In the genomic region with DNA sequence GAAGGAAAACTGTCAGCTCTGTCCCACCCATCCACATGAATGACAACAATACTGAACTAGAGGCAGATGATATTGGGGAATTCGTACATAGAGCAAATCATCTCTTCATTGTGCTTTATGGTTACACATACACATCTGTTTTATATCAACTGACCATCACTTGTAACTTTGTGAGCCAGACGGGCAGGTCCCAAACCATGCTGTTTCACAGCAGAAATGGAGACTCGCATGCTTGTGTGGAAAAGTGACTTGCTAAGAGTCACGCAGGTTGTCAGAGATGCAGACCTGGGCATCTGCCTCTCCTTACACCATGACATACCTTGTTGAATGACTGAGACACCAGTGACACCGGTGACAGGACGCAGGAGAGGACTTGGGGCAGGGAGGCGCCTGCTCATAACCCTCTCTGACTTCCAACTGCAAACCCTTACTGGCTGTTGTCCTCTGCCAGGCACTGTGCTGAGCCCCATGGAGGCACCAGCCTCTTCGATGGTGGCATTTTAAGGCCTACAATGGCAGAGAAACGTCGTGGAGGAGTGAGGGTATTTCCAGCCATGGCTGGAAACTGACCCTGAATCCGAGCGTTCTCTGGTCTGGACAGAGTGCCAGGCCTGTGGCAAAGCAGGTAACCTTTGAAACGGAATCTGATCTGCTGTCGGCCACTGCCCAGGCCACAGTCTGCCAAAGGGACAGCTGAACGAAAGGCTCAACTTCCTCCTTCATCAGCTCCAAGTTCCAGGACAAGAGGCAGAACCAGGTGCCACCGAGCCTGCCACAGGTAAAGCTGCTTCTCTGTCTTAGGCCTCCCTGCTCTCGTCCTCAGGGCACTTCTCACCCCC, we compare ENCODE assay signal across 25 cellular contexts. TPM values are rescaled to one million over a fixed set of nuclear protein-coding genes. Genes with fewer than 3 reads are reported as not detected.
A peak's percentile ranks its signal among the peaks of the same experiment; 100 is the strongest.
DNase-seq lines count a peak whose midpoint lies in the region; ATAC-seq, FAIRE-seq and TF ChIP-seq lines count a peak whose summit lies in the region.
"Had no signal": no experiment of that assay in that cellular context is flagged by ENCODE, and none has a peak within 500 bp of the region (broad histone marks: within the 10 kb centered on the region; RNA-seq: fewer than 3 reads in every experiment).

No MANE protein-coding gene starts in this region.

- no peaks in the 10 kb centered on the region for H3K36me3 ChIP-seq in keratinocyte (ENCODE audit: control insufficient read depth in 2 of 2, extremely low read depth in 1 of 2, insufficient read depth in 2 of 2, low read length in 2 of 2)
- no peaks in the 10 kb centered on the region for H3K36me3 ChIP-seq in psoas muscle (ENCODE audit: insufficient read depth in 1 of 2, low read depth in 1 of 2)
- H3K36me3 ChIP-seq: heart left ventricle, uterus, WERI-Rb-1 had no signal

- peak overlapping the region; percentile 17 for H3K4me2 ChIP-seq in keratinocyte (ENCODE audit: control insufficient read depth, extremely low read depth, insufficient read depth, low read depth, low read length)
- H3K4me2 ChIP-seq: GM23338 had no signal

- H3K9me1 ChIP-seq in keratinocyte (ENCODE audit: control insufficient read depth, extremely low read depth, insufficient read depth, low read length): no peaks in the 10 kb centered on the region

- FAIRE-seq in keratinocyte (lab: Jason Lieb, UNC): no peak
- FAIRE-seq: GM18507 had no signal

- intact Hi-C loops in psoas muscle (cut with DNase I): loop anchor here in 1 of 2 donors (1.0 kb wide), 1 partner anchor 14 kb away; no protein-coding TSS in a partner anchor

- H2AFZ ChIP-seq in keratinocyte (ENCODE audit: control insufficient read depth, low read length): no peak overlapping the region
- H2AFZ ChIP-seq: GM23338 had no signal

- H3K4me3 ChIP-seq in keratinocyte (ENCODE audit: control insufficient read depth in 2 of 3, extremely low read depth in 1 of 3, insufficient read depth in 2 of 3, low read depth in 1 of 3, low read length in 3 of 3) (no peak overlapping the region), psoas muscle (no peak overlapping the region)
- H3K4me3 ChIP-seq: GM23338, heart left ventricle, uterus had no signal

- H3K27me3 ChIP-seq in keratinocyte (ENCODE audit: control insufficient read depth, extremely low read depth, insufficient read depth, low read length) (no peaks in the 10 kb centered on the region), psoas muscle (ENCODE audit: insufficient read depth in 3 of 3, low read length in 2 of 3) (no peaks in the 10 kb centered on the region)
- H3K27me3 ChIP-seq: heart left ventricle, uterus had no signal

- ATAC-seq in psoas muscle (peak; percentile 67 to 80 (median 71)), GM19395 (IDR thresholded peaks at IDR 0.05; ENCODE audit: unreplicated experiment) (no peak)
- ATAC-seq: GM23338, heart left ventricle, natural killer cell had no signal

- TF ChIP-seq CTCF in C4-2B (conservative IDR thresholded peaks at IDR 0.05): no peak
- no peak for TF ChIP-seq CTCF in VCaP (conservative IDR thresholded peaks at IDR 0.05)
- no peak for TF ChIP-seq CTCF in keratinocyte (optimal IDR thresholded peaks at IDR 0.05 in 1 of 3, IDR thresholded peaks at IDR 0.05 in 1 of 3, conservative IDR thresholded peaks at IDR 0.05 in 1 of 3; ENCODE audit: extremely low read depth in 1 of 3, insufficient read depth in 2 of 3, low read length in 3 of 3)
- TF ChIP-seq CTCF in psoas muscle (IDR thresholded peaks at IDR 0.05): no peak

- H3K79me2 ChIP-seq in keratinocyte (ENCODE audit: control insufficient read depth, insufficient read depth, low read length): no peaks in the 10 kb centered on the region

- 43 to 60% (median 49%) methylated on average over 17 of the region's 17 CpGs for WGBS in psoas muscle, 3 donors

- H4K20me1 ChIP-seq in keratinocyte (ENCODE audit: control insufficient read depth, extremely low read depth, insufficient read depth, low read length): no peaks in the 10 kb centered on the region

- H3K27ac ChIP-seq in C4-2B: peak overlapping the region; percentile 14
- peak overlapping the region; percentile 39 for H3K27ac ChIP-seq in VCaP
- H3K27ac ChIP-seq in keratinocyte (ENCODE audit: control insufficient read depth, insufficient read depth, low read length): peak overlapping the region; percentile 7
- peak overlapping the region; percentile 86 for H3K27ac ChIP-seq in psoas muscle
- H3K27ac ChIP-seq: heart left ventricle, uterus, WERI-Rb-1 had no signal

- dilution Hi-C loops in keratinocyte (cut with MboI; ENCODE audit: extremely low pct_ligation_motif_present, low sequenced_read_pairs): no loop called here

- H3K9me3 ChIP-seq in keratinocyte (ENCODE audit: control insufficient read depth, low read depth, low read length) (no peaks in the 10 kb centered on the region), psoas muscle (no peaks in the 10 kb centered on the region)
- H3K9me3 ChIP-seq: heart left ventricle, uterus had no signal

- H3K4me1 ChIP-seq in keratinocyte (ENCODE audit: control insufficient read depth, extremely low read depth, insufficient read depth, low read length): peaks cover 29% of the 10 kb centered on the region
- H3K4me1 ChIP-seq in psoas muscle: peaks cover 78% of the 10 kb centered on the region

- no peak overlapping the region for H3K9ac ChIP-seq in keratinocyte (ENCODE audit: control insufficient read depth, extremely low read depth, insufficient read depth, low read length)

- DNase-seq in keratinocyte (ENCODE audit: low read depth, low spot score) (no peak), psoas muscle (peak; percentile 44 to 79), NCI-H1048 (lab: John Stamatoyannopoulos, UW) (no peak), NOMO-1 treated with dmso at 0.1 percent for 144 hours (lab: John Stamatoyannopoulos, UW; ENCODE audit: unreplicated experiment) (no peak), NCI-H187 treated with DMSO at 0.1 percent for 48 hours (lab: John Stamatoyannopoulos, UW) (no peak)
- DNase-seq: activated CD4-positive, alpha-beta memory T cell treated with anti-CD3 and anti-CD28 coated beads for 36 hours; activated naive CD4-positive, alpha-beta T cell; anterior cingulate cortex; central memory CD4-positive, alpha-beta T cell; DMS79 treated with DMSO at 0.1 percent for 48 hours; heart left ventricle; Kasumi-1; natural killer cell; NCI-H1105; NCI-H524; posterior cingulate gyrus; stimulated activated CD4-positive, alpha-beta T cell treated with anti-CD3 and anti-CD28 coated beads, Interleukin-4, amount 100 ng/mL, for 24 hours; T-helper 2 cell; uterus; WERI-Rb-1 had no signal

RNA-seq across cellular contexts. Expression of a gene that starts 26.9 kb away (rescaled TPM):
- polyA plus RNA-seq in keratinocyte (6.1 to 12.6 TPM (median 7.8 TPM) in 3 replicates), psoas muscle (10 to 100 TPM; 12.1 to 84.4 (median 25.8) TPM)
- 54.1 TPM for polyA plus RNA-seq in keratinocyte (2011; ENCODE audit: low read depth)
- polyA plus RNA-seq in keratinocyte (2011; cell fraction: cytosol; rRNA removed): 6.1 and 9.9 TPM in 2 replicates
- polyA plus RNA-seq in keratinocyte (2011; cell fraction: nucleus; rRNA removed): 10.9 and 14.1 TPM in 2 replicates
- polyA plus RNA-seq in keratinocyte (2012; ENCODE audit: low replicate concordance): 7.1 and 16.7 TPM in 2 replicates
- polyA minus RNA-seq in keratinocyte: 5.1 to 35.5 TPM (median 8.1 TPM) in 3 replicates
- 12.3 TPM for polyA minus RNA-seq in keratinocyte (2011; cell fraction: cytosol; rRNA and poly(A)+ RNA removed)
- polyA minus RNA-seq in keratinocyte (2011; cell fraction: nucleus; rRNA and poly(A)+ RNA removed): 14.0 and 38.4 TPM in 2 replicates
- total RNA-seq in psoas muscle: 10 to 100 TPM; 59.9 to 80.1 (median 62.4) TPM

Comparison
In these comparisons a context has a peak if more than half of its experiments do, and no peak if none do; other contexts are left out.
1. H3K27ac ChIP-seq: peak in every context shown above with its lines; median percentile 86 in psoas muscle; 39 in VCaP; 14 in C4-2B; 7 in keratinocyte.
2. DNase-seq: peak in psoas muscle (2 of 2); none in keratinocyte (single experiment), NCI-H1048 (single experiment), NOMO-1 treated with dmso at 0.1 percent for 144 hours (single experiment) and NCI-H187 treated with DMSO at 0.1 percent for 48 hours (single experiment).